ENCODE assay signal across 22 cellular contexts in genomic region chr10:76397957-76398665, GRCh38.
DNase-seq lines count a peak whose midpoint lies in the region; ATAC-seq, FAIRE-seq and TF ChIP-seq lines count a peak whose summit lies in the region.
"Had no signal": no experiment of that assay in that cellular context is flagged by ENCODE, and none has a peak within 500 bp of the region (broad histone marks: within the 10 kb centered on the region; RNA-seq: fewer than 3 reads in every experiment).

No MANE protein-coding gene starts in this region.

- H3K27me3 ChIP-seq in astrocyte (ENCODE audit: insufficient read depth, low read length) (no peaks in the 10 kb centered on the region), right cardiac atrium (ENCODE audit: control insufficient read depth, insufficient read depth) (no peaks in the 10 kb centered on the region), stomach smooth muscle (ENCODE audit: control insufficient read depth in 1 of 2, insufficient read depth in 2 of 2, low read length in 2 of 2) (no peaks in the 10 kb centered on the region)
- no peaks in the 10 kb centered on the region for H3K27me3 ChIP-seq in CD8-positive, alpha-beta memory T cell (ENCODE audit: insufficient read depth, low read length, poor library complexity, severe bottlenecking)
- H3K27me3 ChIP-seq: BLaER1, suprapubic skin had no signal

- H3K4me3 Mint-ChIP-seq in astrocyte (ENCODE audit: unreplicated experiment), result no peak overlapping the region
- H3K4me3 Mint-ChIP-seq in naive thymus-derived CD8-positive, alpha-beta T cell, result no peak overlapping the region
- H3K4me3 Mint-ChIP-seq in CD8-positive, alpha-beta memory T cell, result no peak overlapping the region
- H3K4me3 Mint-ChIP-seq: activated CD4-positive, alpha-beta memory T cell treated with anti-CD3 and anti-CD28 coated beads for 36 hours; activated T-cell treated with anti-CD3 and anti-CD28 coated beads, Interleukin-2, amount 50 U/mL, for 72 hours; dendritic cell treated with granulocyte-macrophage colony-stimulating factor and Interleukin-4, amounts not matched to agents 40 ng/mL and 50 ng/mL, for 4 days had no signal

- H3K9me3 ChIP-seq in astrocyte (ENCODE audit: insufficient read depth, low read depth, low read length), result no peaks in the 10 kb centered on the region
- H3K9me3 ChIP-seq in right cardiac atrium (ENCODE audit: control insufficient read depth, low read length), result no peaks in the 10 kb centered on the region
- no peaks in the 10 kb centered on the region for H3K9me3 ChIP-seq in stomach smooth muscle (ENCODE audit: control insufficient read depth in 2 of 2, low read length in 2 of 2)
- no peaks in the 10 kb centered on the region for H3K9me3 ChIP-seq in CD8-positive, alpha-beta memory T cell (ENCODE audit: low read length)
- H3K9me3 ChIP-seq: BLaER1, mucosa of descending colon, suprapubic skin had no signal

- H3K27me3 Mint-ChIP-seq in astrocyte (ENCODE audit: low read depth, unreplicated experiment), result peaks cover 4% of the 10 kb centered on the region
- peaks cover 0 to 4% (median 2%) of the 10 kb centered on the region in 5 donors for H3K27me3 Mint-ChIP-seq in naive thymus-derived CD8-positive, alpha-beta T cell
- no peaks in the 10 kb centered on the region for H3K27me3 Mint-ChIP-seq in CD8-positive, alpha-beta memory T cell
- H3K27me3 Mint-ChIP-seq: activated CD4-positive, alpha-beta memory T cell treated with anti-CD3 and anti-CD28 coated beads for 36 hours; dendritic cell treated with granulocyte-macrophage colony-stimulating factor and Interleukin-4, amounts not matched to agents 40 ng/mL and 50 ng/mL, for 4 days had no signal

- WGBS in right cardiac atrium, result 48% methylated on average over 6 of the region's 6 CpGs

- peak overlapping the region; percentile 21 for H3K9ac ChIP-seq in astrocyte (ENCODE audit: low read length)
- no peak overlapping the region for H3K9ac ChIP-seq in stomach smooth muscle (ENCODE audit: low read length in 2 of 2)
- H3K9ac ChIP-seq: BLaER1 had no signal

- peak; percentile 96 for DNase-seq in NCI-H1694 treated with DMSO at 0.1 percent for 48 hours (lab: John Stamatoyannopoulos, UW)
- DNase-seq in astrocyte (ENCODE audit: low read depth), result peak; percentile 90
- no peak for DNase-seq in right cardiac atrium
- DNase-seq in naive thymus-derived CD8-positive, alpha-beta T cell, result no peak
- no peak for DNase-seq in GM13977 (ENCODE audit: low spot score)
- no peak for DNase-seq in CD8-positive, alpha-beta memory T cell
- DNase-seq: activated CD4-positive, alpha-beta memory T cell treated with anti-CD3 and anti-CD28 coated beads for 36 hours; activated T-cell treated with anti-CD3 and anti-CD28 coated beads, Interleukin-2, amount 50 U/mL, for 72 hours; DMS53; erythroblast; mucosa of descending colon; NCI-H1092 treated with DMSO at 0.1 percent for 48 hours; NCI-H345; stimulated activated CD4-positive, alpha-beta T cell treated with anti-CD3 and anti-CD28 coated beads, Interleukin-1b, Interleukin-23, amount 100 ng/mL, for 48 hours had no signal

- H4K20me1 ChIP-seq in astrocyte (ENCODE audit: insufficient read depth, low read length), result no peaks in the 10 kb centered on the region
- H4K20me1 ChIP-seq: BLaER1 had no signal

- H2AFZ ChIP-seq in astrocyte (ENCODE audit: low read depth, low read length), result no peak overlapping the region

- H3K27ac ChIP-seq in astrocyte (ENCODE audit: low read depth, low read length) (peak overlapping the region; percentile 70), right cardiac atrium (ENCODE audit: low read length) (peak overlapping the region; percentile 45), stomach smooth muscle (ENCODE audit: low read length) (no peak overlapping the region)
- H3K27ac ChIP-seq in CD8-positive, alpha-beta memory T cell (ENCODE audit: low read depth, low read length), result no peak overlapping the region
- H3K27ac ChIP-seq: BLaER1, SK-N-MC had no signal

- H3K4me2 ChIP-seq in astrocyte (ENCODE audit: low read length), result peak overlapping the region; percentile 58
- H3K4me2 ChIP-seq: BLaER1 had no signal

- POLR2A ChIA-PET in naive thymus-derived CD8-positive, alpha-beta T cell (lab: Charles Lee), result no interaction called here
- POLR2A ChIA-PET in CD8-positive, alpha-beta memory T cell (lab: Charles Lee), result no interaction called here

- no peak overlapping the region for H3K4me3 ChIP-seq in astrocyte (ENCODE audit: insufficient read depth, low read depth, low read length)
- no peak overlapping the region for H3K4me3 ChIP-seq in right cardiac atrium (ENCODE audit: low read length)
- peak overlapping the region; percentile 9 to 15 for H3K4me3 ChIP-seq in stomach smooth muscle (ENCODE audit: low read length in 2 of 2)
- no peak overlapping the region for H3K4me3 ChIP-seq in CD8-positive, alpha-beta memory T cell (ENCODE audit: low read length)
- H3K4me3 ChIP-seq: BLaER1, K562, mucosa of descending colon, SK-N-MC, suprapubic skin had no signal

- intact Hi-C loops in right cardiac atrium (cut with DNase I), result no loop called here

- no peaks in the 10 kb centered on the region for H3K9me3 Mint-ChIP-seq in astrocyte (ENCODE audit: unreplicated experiment)
- H3K9me3 Mint-ChIP-seq in naive thymus-derived CD8-positive, alpha-beta T cell, result peaks cover 0 to 8% (median 2%) of the 10 kb centered on the region in 9 donors
- peaks cover 0 to 10% (median 3%) of the 10 kb centered on the region in 5 donors for H3K9me3 Mint-ChIP-seq in CD8-positive, alpha-beta memory T cell
- H3K9me3 Mint-ChIP-seq: dendritic cell treated with granulocyte-macrophage colony-stimulating factor and Interleukin-4, amounts not matched to agents 40 ng/mL and 50 ng/mL, for 4 days had no signal

- H3K4me1 ChIP-seq in astrocyte (ENCODE audit: insufficient read depth, low read length) (peaks cover 24% of the 10 kb centered on the region), right cardiac atrium (ENCODE audit: control insufficient read depth, insufficient read depth, low read length) (peaks cover 11% of the 10 kb centered on the region), stomach smooth muscle (ENCODE audit: control insufficient read depth, insufficient read depth, low read length) (peaks cover 13% of the 10 kb centered on the region)
- no peaks in the 10 kb centered on the region for H3K4me1 ChIP-seq in CD8-positive, alpha-beta memory T cell (ENCODE audit: insufficient read depth, low read length)
- H3K4me1 ChIP-seq: BLaER1 had no signal

- no peak for FAIRE-seq in astrocyte (lab: Jason Lieb, UNC)
- FAIRE-seq: K562, kidney had no signal

- H3K36me3 ChIP-seq in astrocyte (ENCODE audit: insufficient read depth, low read length), result no peaks in the 10 kb centered on the region
- no peaks in the 10 kb centered on the region for H3K36me3 ChIP-seq in stomach smooth muscle (ENCODE audit: control insufficient read depth in 2 of 2, insufficient read depth in 2 of 2, low read length in 2 of 2)
- no peaks in the 10 kb centered on the region for H3K36me3 ChIP-seq in CD8-positive, alpha-beta memory T cell (ENCODE audit: insufficient read depth, low read length)
- H3K36me3 ChIP-seq: BLaER1, suprapubic skin had no signal

- peaks cover 3% of the 10 kb centered on the region for H3K4me1 Mint-ChIP-seq in astrocyte (ENCODE audit: low read depth, unreplicated experiment)
- no peaks in the 10 kb centered on the region for H3K4me1 Mint-ChIP-seq in naive thymus-derived CD8-positive, alpha-beta T cell
- no peaks in the 10 kb centered on the region for H3K4me1 Mint-ChIP-seq in CD8-positive, alpha-beta memory T cell

- H3K36me3 Mint-ChIP-seq in astrocyte (ENCODE audit: low read depth, unreplicated experiment), result peaks cover 2% of the 10 kb centered on the region
- H3K36me3 Mint-ChIP-seq in naive thymus-derived CD8-positive, alpha-beta T cell, result no peaks in the 10 kb centered on the region
- no peaks in the 10 kb centered on the region for H3K36me3 Mint-ChIP-seq in CD8-positive, alpha-beta memory T cell
- H3K36me3 Mint-ChIP-seq: activated CD4-positive, alpha-beta memory T cell treated with anti-CD3 and anti-CD28 coated beads for 36 hours had no signal

- CTCF ChIA-PET in CD8-positive, alpha-beta memory T cell (lab: Charles Lee), result no interaction called here

- no peak for TF ChIP-seq CTCF in astrocyte (IDR thresholded peaks at IDR 0.05; ENCODE audit: insufficient read depth, low read depth, low read length)
- no peak for TF ChIP-seq CTCF in GM13977 (IDR thresholded peaks at IDR 0.05; ENCODE audit: extremely low read depth, insufficient read depth, missing control alignments)

- no peaks in the 10 kb centered on the region for H3K79me2 ChIP-seq in astrocyte (ENCODE audit: insufficient read depth, low read length)

- ATAC-seq in right cardiac atrium (peak; percentile 9 to 13), HG03159 (IDR thresholded peaks at IDR 0.05; ENCODE audit: unreplicated experiment) (no peak)
- no peak for ATAC-seq in naive thymus-derived CD8-positive, alpha-beta T cell
- ATAC-seq: activated T-cell treated with anti-CD3 and anti-CD28 coated beads, Interleukin-2, amount 50 U/mL, for 72 hours; K562; mucosa of descending colon had no signal

- in situ Hi-C loops in GM13977 (cut with MboI; ENCODE audit: low pct_unique_long_range_greater_than_20kb, low sequenced_read_pairs, unreplicated experiment), result no loop called here

- no peak overlapping the region for H3K27ac Mint-ChIP-seq in astrocyte (ENCODE audit: unreplicated experiment)
- no peak overlapping the region for H3K27ac Mint-ChIP-seq in naive thymus-derived CD8-positive, alpha-beta T cell
- H3K27ac Mint-ChIP-seq in CD8-positive, alpha-beta memory T cell, result no peak overlapping the region
- H3K27ac Mint-ChIP-seq: activated CD4-positive, alpha-beta memory T cell treated with anti-CD3 and anti-CD28 coated beads for 36 hours; activated T-cell treated with anti-CD3 and anti-CD28 coated beads, Interleukin-2, amount 50 U/mL, for 72 hours; dendritic cell treated with granulocyte-macrophage colony-stimulating factor and Interleukin-4, amounts not matched to agents 40 ng/mL and 50 ng/mL, for 4 days had no signal

Comparison
In these comparisons a context has a peak if more than half of its experiments do, and no peak if none do; other contexts are left out.
1. DNase-seq: peak in NCI-H1694 treated with DMSO at 0.1 percent for 48 hours (single experiment) and astrocyte (single experiment); none in right cardiac atrium (0 of 3), naive thymus-derived CD8-positive, alpha-beta T cell (0 of 10), GM13977 (single experiment) and CD8-positive, alpha-beta memory T cell (0 of 5).
2. H3K27ac ChIP-seq: peak in astrocyte (single experiment) and right cardiac atrium (single experiment); none in stomach smooth muscle (single experiment) and CD8-positive, alpha-beta memory T cell (single experiment).
3. H3K4me3 ChIP-seq: peak in stomach smooth muscle (2 of 2); none in astrocyte (single experiment), right cardiac atrium (single experiment) and CD8-positive, alpha-beta memory T cell (single experiment).
4. ATAC-seq: peak in right cardiac atrium (2 of 2); none in naive thymus-derived CD8-positive, alpha-beta T cell (0 of 2) and HG03159 (single experiment).